In genomic region chr10:7417103-7417623, GRCh38 we compare ENCODE assay signal across 9 cellular contexts. TPM values are rescaled to one million over a fixed set of nuclear protein-coding genes. Genes with fewer than 3 reads are reported as not detected.
A peak's percentile ranks its signal among the peaks of the same experiment; 100 is the strongest.
DNase-seq lines count a peak whose midpoint lies in the region; ATAC-seq and TF ChIP-seq lines count a peak whose summit lies in the region.
"Had no signal": no experiment of that assay in that cellular context is flagged by ENCODE, and none has a peak within 500 bp of the region (broad histone marks: within the 10 kb centered on the region; RNA-seq: fewer than 3 reads in every experiment).

No MANE protein-coding gene starts in this region.

- H3K4me2 ChIP-seq in osteoblast (ENCODE audit: insufficient read depth, low read length): no peak overlapping the region

- H3K36me3 Mint-ChIP-seq in glutamatergic neuron (ENCODE audit: unreplicated experiment): no peaks in the 10 kb centered on the region

- peaks cover 2% of the 10 kb centered on the region for H3K9me3 Mint-ChIP-seq in glutamatergic neuron (ENCODE audit: unreplicated experiment)

- no peaks in the 10 kb centered on the region for H4K20me1 ChIP-seq in osteoblast (ENCODE audit: insufficient read depth, low read length)

- DNase-seq in GF-D8 (lab: John Stamatoyannopoulos, UW) (peak; percentile 14), M059J (ENCODE audit: low read depth) (peak; percentile 40), dermis blood vessel endothelial cell (peak; percentile 70), osteoblast (ENCODE audit: insufficient read length, low spot score, missing footprints) (no peak), glutamatergic neuron (no peak)

- no peaks in the 10 kb centered on the region for H3K4me1 Mint-ChIP-seq in glutamatergic neuron (ENCODE audit: low read depth, unreplicated experiment)

- no peaks in the 10 kb centered on the region for H3K36me3 ChIP-seq in osteoblast (ENCODE audit: insufficient read depth, low read length)
- H3K36me3 ChIP-seq: SJSA1 had no signal

- H3K4me1 ChIP-seq in osteoblast (ENCODE audit: insufficient read depth, low read length): no peaks in the 10 kb centered on the region
- H3K4me1 ChIP-seq: SJSA1 had no signal

- H3K4me3 Mint-ChIP-seq in glutamatergic neuron (ENCODE audit: unreplicated experiment): no peak overlapping the region

- H3K27ac Mint-ChIP-seq in glutamatergic neuron (ENCODE audit: unreplicated experiment): no peak overlapping the region

- no peak overlapping the region for H3K27ac ChIP-seq in osteoblast (ENCODE audit: low read depth, low read length)
- H3K27ac ChIP-seq: SJSA1 had no signal

- no peak overlapping the region for H3K4me3 ChIP-seq in osteoblast (ENCODE audit: insufficient read depth, low read length)
- H3K4me3 ChIP-seq: SJSA1 had no signal

- no peak overlapping the region for H2AFZ ChIP-seq in osteoblast (ENCODE audit: low read length)

- TF ChIP-seq CTCF in osteoblast (IDR thresholded peaks at IDR 0.05; ENCODE audit: extremely low read depth, low read depth, low read length): peak; percentile 40
- no peak for TF ChIP-seq CTCF in glutamatergic neuron (IDR thresholded peaks at IDR 0.05; ENCODE audit: partially characterized antibody, unreplicated experiment)

- H3K9me3 ChIP-seq in osteoblast (ENCODE audit: low read depth, low read length): no peaks in the 10 kb centered on the region

- no peaks in the 10 kb centered on the region for H3K79me2 ChIP-seq in osteoblast (ENCODE audit: insufficient read depth, low read length)

- H3K27me3 Mint-ChIP-seq in glutamatergic neuron (ENCODE audit: unreplicated experiment): peaks cover 6% of the 10 kb centered on the region

- ATAC-seq in GM18861 (IDR thresholded peaks at IDR 0.05; ENCODE audit: unreplicated experiment) (no peak), HG03025 (IDR thresholded peaks at IDR 0.05; ENCODE audit: low FRiP score, unreplicated experiment) (no peak), GM18517 (IDR thresholded peaks at IDR 0.05; ENCODE audit: unreplicated experiment) (no peak)

- H3K27me3 ChIP-seq in osteoblast (ENCODE audit: insufficient read depth, low read length): peaks cover 10% of the 10 kb centered on the region

RNA-seq across cellular contexts. Expression of gene SFMBT2, which starts 6.3 kb away (rescaled TPM):
- 2.0 and 4.6 TPM in 2 replicates for total RNA-seq in M059J (2014; rRNA removed; shearing (Covaris generic))
- total RNA-seq in dermis blood vessel endothelial cell: 2.2 and 5.4 TPM in 2 replicates
- under 0.01 TPM in 2 replicates for total RNA-seq in osteoblast
- 9.1 TPM for total RNA-seq in glutamatergic neuron (ENCODE audit: unreplicated experiment)

Comparison
In these comparisons a context has a peak if more than half of its experiments do, and no peak if none do; other contexts are left out.
1. DNase-seq: peak in GF-D8 (single experiment), M059J (single experiment) and dermis blood vessel endothelial cell (single experiment); none in osteoblast (single experiment) and glutamatergic neuron (single experiment).